ENCODE assay signal across 13 cellular contexts in genomic region chr7:18224138-18224537, GRCh38.
"Had no signal": no experiment of that assay in that cellular context is flagged by ENCODE, and none has a peak within 500 bp of the region (broad histone marks: within the 10 kb centered on the region; RNA-seq: fewer than 3 reads in every experiment).

No MANE protein-coding gene starts in this region.

- ATAC-seq: activated CD4-positive, CD25-positive, alpha-beta regulatory T cell treated with anti-CD3 and anti-CD28 coated beads, Interleukin-2, amount 50 U/mL, for 24 hours; left lobe of liver; mucosa of descending colon; natural killer cell; stimulated activated naive CD8-positive, alpha-beta T cell treated with anti-CD3 and anti-CD28 coated beads, Interleukin-15, Interleukin-2, amounts not matched to agents 100 U/mL and 50 U/mL, for 24 hours had no signal

- H3K4me3 ChIP-seq: cardiac muscle cell, mucosa of descending colon, right atrium auricular region, upper lobe of left lung had no signal

- H3K27me3 ChIP-seq: cardiac muscle cell, right atrium auricular region, upper lobe of left lung had no signal

- H3K9me3 ChIP-seq: mucosa of descending colon, right atrium auricular region, upper lobe of left lung had no signal

- H3K27ac Mint-ChIP-seq: activated naive CD4-positive, alpha-beta T cell treated with anti-CD3 and anti-CD28 coated beads for 36 hours; activated T-helper 2 cell treated with anti-CD3 and anti-CD28 coated beads, Interferon-gamma antibody, Interleukin-2, Interleukin-4, amounts not matched to agents 10 μg/mL and 5 μg/mL and 100 μg/mL, durations not matched to agents 14 hours and 24 hours and 36 hours; natural killer cell had no signal

- H3K4me1 Mint-ChIP-seq: natural killer cell had no signal

- H3K27ac ChIP-seq: cardiac muscle cell, right atrium auricular region had no signal

- DNase-seq: activated naive CD4-positive, alpha-beta T cell treated with anti-CD3 and anti-CD28 coated beads for 36 hours; hippocampal formation; mucosa of descending colon; natural killer cell; stimulated activated CD4-positive, alpha-beta T cell treated with anti-CD3 and anti-CD28 coated beads, Interleukin-4, amount 100 ng/mL, for 24 hours; stimulated activated naive CD8-positive, alpha-beta T cell treated with anti-CD3 and anti-CD28 coated beads, Interleukin-15, Interleukin-2, amounts not matched to agents 100 U/mL and 50 U/mL, for 24 hours; SW 1271; upper lobe of left lung had no signal

- H3K4me3 Mint-ChIP-seq: activated naive CD4-positive, alpha-beta T cell treated with anti-CD3 and anti-CD28 coated beads for 36 hours; natural killer cell had no signal

- H3K36me3 Mint-ChIP-seq: natural killer cell had no signal

- H3K9me3 Mint-ChIP-seq: activated naive CD4-positive, alpha-beta T cell treated with anti-CD3 and anti-CD28 coated beads for 36 hours; activated T-helper 2 cell treated with anti-CD3 and anti-CD28 coated beads, Interferon-gamma antibody, Interleukin-2, Interleukin-4, amounts not matched to agents 10 μg/mL and 5 μg/mL and 100 μg/mL, durations not matched to agents 14 hours and 24 hours and 36 hours; natural killer cell had no signal

- H3K36me3 ChIP-seq: cardiac muscle cell, right atrium auricular region, upper lobe of left lung had no signal
